Comparison of ENCODE assay signal across 25 cellular contexts in genomic region chr13:111140562-111141105, GRCh38.
"Had no signal": no experiment of that assay in that cellular context is flagged by ENCODE, and none has a peak within 500 bp of the region (broad histone marks: within the 10 kb centered on the region; RNA-seq: fewer than 3 reads in every experiment).

No MANE protein-coding gene starts in this region.

- H3K4me1 ChIP-seq: foreskin keratinocyte, gastroesophageal sphincter, left lung, lower lobe of right lung had no signal

- FAIRE-seq: colon, endothelial cell of umbilical vein, frontal cortex, kidney had no signal

- ATAC-seq: foreskin keratinocyte, gastroesophageal sphincter, heart left ventricle, left cardiac atrium, left lung, left ventricle myocardium superior, lower lobe of right lung had no signal

- H3K4me3 ChIP-seq: coronary artery, dorsolateral prefrontal cortex, esophagus muscularis mucosa, gastroesophageal sphincter, heart left ventricle, hepatocyte, left lung, lower lobe of right lung, mucosa of descending colon had no signal

- H3K79me2 ChIP-seq: hepatocyte had no signal

- H2AFZ ChIP-seq: hepatocyte had no signal

- H3K36me3 Mint-ChIP-seq: mesothelial cell of epicardium had no signal

- H3K4me2 ChIP-seq: hepatocyte had no signal

- H3K27ac ChIP-seq: coronary artery, dorsolateral prefrontal cortex, esophagus muscularis mucosa, foreskin keratinocyte, gastroesophageal sphincter, heart left ventricle, hepatocyte, left lung, lower lobe of right lung had no signal

- H3K27ac Mint-ChIP-seq: immature natural killer cell, mesothelial cell of epicardium had no signal

- H3K9me3 ChIP-seq: esophagus muscularis mucosa, heart left ventricle, left lung, lower lobe of right lung, mucosa of descending colon had no signal

- H3K36me3 ChIP-seq: esophagus muscularis mucosa, gastroesophageal sphincter, heart left ventricle, left lung, lower lobe of right lung had no signal

- DNase-seq: dermis blood vessel endothelial cell; dorsolateral prefrontal cortex; effector CD4-positive, alpha-beta T cell; effector memory CD4-positive, alpha-beta T cell; foreskin keratinocyte; heart left ventricle; hypothalamus; immature natural killer cell; islet precursor cell; kidney; kidney glomerular epithelial cell; left cardiac atrium; left lung; left ventricle myocardium superior; lower lobe of right lung; mesenchymal stem cell had no signal

- H3K27me3 ChIP-seq: dorsolateral prefrontal cortex, heart left ventricle had no signal

- H3K4me1 Mint-ChIP-seq: immature natural killer cell, mesothelial cell of epicardium had no signal

- H3K9me3 Mint-ChIP-seq: mesothelial cell of epicardium had no signal

- H3K4me3 Mint-ChIP-seq: immature natural killer cell, mesothelial cell of epicardium had no signal
